8 cellular contexts compared by ENCODE assay signal in genomic region chr12:52722680-52723079, GRCh38. TPM values are rescaled to one million over a fixed set of nuclear protein-coding genes. Genes with fewer than 3 reads are reported as not detected.
"Had no signal": no experiment of that assay in that cellular context is flagged by ENCODE, and none has a peak within 500 bp of the region (broad histone marks: within the 10 kb centered on the region; RNA-seq: fewer than 3 reads in every experiment).

No MANE protein-coding gene starts in this region.

- H3K27ac ChIP-seq: HL-60 had no signal

- H3K4me1 Mint-ChIP-seq: IgD-negative memory B cell had no signal

- DNase-seq: IMR-90, KBM-7 had no signal

- H3K4me3 Mint-ChIP-seq: IgD-negative memory B cell had no signal

- ATAC-seq: HepG2, K562 had no signal

- H3K4me3 ChIP-seq: K562 had no signal

- H3K27ac Mint-ChIP-seq: IgD-negative memory B cell had no signal

RNA-seq across cellular contexts. Expression of gene KRT77, which starts 19.4 kb away (rescaled TPM):
- total RNA-seq: HepG2, HT-29, HT1080, IMR-90, K562 had no signal

RNA-seq across cellular contexts. Expression of gene KRT1, which starts 42.5 kb away (rescaled TPM):
- total RNA-seq: HepG2, HT-29, HT1080, IMR-90 had no signal

RNA-seq across cellular contexts. Expression of gene KRT76, which starts 54.5 kb away (rescaled TPM):
- total RNA-seq: HepG2, HT-29, HT1080, IMR-90, K562 had no signal
